In genomic region chr3:113626513-113627371, GRCh38 we compare ENCODE assay signal across 9 cellular contexts.
DNase-seq lines count a peak whose midpoint lies in the region; ATAC-seq and TF ChIP-seq lines count a peak whose summit lies in the region.
"Had no signal": no experiment of that assay in that cellular context is flagged by ENCODE, and none has a peak within 500 bp of the region (broad histone marks: within the 10 kb centered on the region; RNA-seq: fewer than 3 reads in every experiment).

No MANE protein-coding gene starts in this region.

- 19 to 21% methylated on average over 10 of the region's 10 CpGs for WGBS in heart right ventricle, 2 donors

- peak overlapping the region in 3 of 10 donors; percentile 27 to 81 (median 35) for H3K27ac ChIP-seq in heart right ventricle
- H3K27ac ChIP-seq: BLaER1 had no signal

- POLR2A ChIA-PET in HEK293T (lab: Yijun Ruan, JAX) = no interaction called here

- ATAC-seq in heart right ventricle = peak; percentile 87 to 95 (median 92)

- peak; percentile 22 for DNase-seq in NCI-H1092 treated with DMSO at 0.1 percent for 48 hours (lab: John Stamatoyannopoulos, UW)
- DNase-seq in NCI-H1092 (lab: John Stamatoyannopoulos, UW) = no peak
- DNase-seq in HEK293T (ENCODE audit: extremely low spot score) = peak; percentile 72
- DNase-seq in NCI-H460 (ENCODE audit: extremely low read depth, low read depth) = peak; percentile 54
- peak; percentile 83 for DNase-seq in adipocyte (ENCODE audit: low read depth)
- peak; percentile 42 to 59 for DNase-seq in heart right ventricle
- DNase-seq in posterior cingulate gyrus = peak in 8 of 10 donors; percentile 36 to 93 (median 62)
- DNase-seq in KG1 (lab: John Stamatoyannopoulos, UW) = no peak

- H3K36me3 ChIP-seq in adipocyte (ENCODE audit: control insufficient read depth, insufficient read depth, low read length, severe bottlenecking) (no peaks in the 10 kb centered on the region), heart right ventricle (no peaks in the 10 kb centered on the region)
- H3K36me3 ChIP-seq: BLaER1 had no signal

- H3K4me3 ChIP-seq in adipocyte (ENCODE audit: low read length) (peak overlapping the region; percentile 60), heart right ventricle (peak overlapping the region in 7 of 10 donors; percentile 2 to 35 (median 27))
- H3K4me3 ChIP-seq: BLaER1 had no signal

- H3K4me1 ChIP-seq in adipocyte (ENCODE audit: control insufficient read depth, insufficient read depth, low read length) (peaks cover 2% of the 10 kb centered on the region), heart right ventricle (peaks cover 0 to 20% (median 3%) of the 10 kb centered on the region in 9 donors)
- H3K4me1 ChIP-seq: BLaER1 had no signal

- H3K9me3 ChIP-seq in adipocyte (ENCODE audit: control insufficient read depth, low read length) (no peaks in the 10 kb centered on the region), heart right ventricle (no peaks in the 10 kb centered on the region)
- H3K9me3 ChIP-seq: BLaER1 had no signal

- intact Hi-C loops in heart right ventricle (cut with DNase I) (loop anchor here in 9 of 10 donors (2.0 to 10.0 kb wide), 7 partner anchors 129 to 574 kb away; no protein-coding TSS in a partner anchor), posterior cingulate gyrus (cut with DNase I) (loop anchor here (1.0 to 2.0 kb wide), 2 partner anchors 132 to 575 kb away; no protein-coding TSS in a partner anchor)

- TF ChIP-seq CTCF in heart right ventricle (IDR thresholded peaks at IDR 0.05) = peak; percentile 73 to 95 (median 88)

- H3K27me3 ChIP-seq in adipocyte (replicated peaks; ENCODE audit: control insufficient read depth, insufficient read depth, low read length) (peaks cover 12% of the 10 kb centered on the region), heart right ventricle (peaks cover 0 to 4% (median 0%) of the 10 kb centered on the region in 7 donors)
- H3K27me3 ChIP-seq: BLaER1 had no signal

- peak overlapping the region; percentile 33 for H3K9ac ChIP-seq in adipocyte (ENCODE audit: low read length)
- H3K9ac ChIP-seq: BLaER1 had no signal

- CTCF ChIA-PET in HEK293T (lab: Yijun Ruan, JAX) = interaction anchor here (0.5 to 1.1 kb wide), 4 partner anchors 49 to 492 kb away, joined by 3 read pairs; no protein-coding TSS in a partner anchor

TF ChIP-seq in HEK293T, 16 proteins besides CTCF, POLR2A, EP300 and RAD21:
- TF ChIP-seq LEF1 (IDR thresholded peaks at IDR 0.05; ENCODE audit: borderline replicate concordance) (no peak), FOXA1 (IDR thresholded peaks at IDR 0.05) (no peak), HDGF (IDR thresholded peaks at IDR 0.05; ENCODE audit: borderline replicate concordance) (no peak), L3MBTL2 (conservative IDR thresholded peaks at IDR 0.05) (no peak; the same call in 1 of the 2 replicates), SUZ12 (IDR thresholded peaks at IDR 0.05) (no peak), PKNOX1 (IDR thresholded peaks at IDR 0.05) (no peak), ELF4 (IDR thresholded peaks at IDR 0.05) (no peak), SP1 (IDR thresholded peaks at IDR 0.05) (no peak), BHLHE40 (IDR thresholded peaks at IDR 0.05; ENCODE audit: borderline replicate concordance) (no peak), NFRKB (IDR thresholded peaks at IDR 0.05) (no peak), FOXM1 (IDR thresholded peaks at IDR 0.05; ENCODE audit: borderline replicate concordance) (no peak), ZNF384 (IDR thresholded peaks at IDR 0.05) (no peak), ARNT (IDR thresholded peaks at IDR 0.05) (no peak), FOXK2 (IDR thresholded peaks at IDR 0.05) (no peak), TARDBP (IDR thresholded peaks at IDR 0.05) (no peak), CTBP1 (IDR thresholded peaks at IDR 0.05; ENCODE audit: borderline replicate concordance) (no peak)

Comparison
In these comparisons a context has a peak if more than half of its experiments do, and no peak if none do; other contexts are left out.
1. DNase-seq: peak in NCI-H1092 treated with DMSO at 0.1 percent for 48 hours (single experiment), HEK293T (single experiment), NCI-H460 (single experiment), adipocyte (single experiment), heart right ventricle (2 of 2) and posterior cingulate gyrus (8 of 10); none in NCI-H1092 (single experiment) and KG1 (single experiment).